20 cellular contexts compared by ENCODE assay signal in genomic region chr15:94683912-94684311, GRCh38.
DNase-seq lines count a peak whose midpoint lies in the region; ATAC-seq, FAIRE-seq and TF ChIP-seq lines count a peak whose summit lies in the region.
"Had no signal": no experiment of that assay in that cellular context is flagged by ENCODE, and none has a peak within 500 bp of the region (broad histone marks: within the 10 kb centered on the region; RNA-seq: fewer than 3 reads in every experiment).

No MANE protein-coding gene starts in this region.

- H3K36me3 ChIP-seq in MG63 (0 out of 2 replicates have a peak, but pooled peaks cover 2% of the 10 kb centered on the region), RWPE2 (ENCODE audit: low read depth) (no peaks in the 10 kb centered on the region)

- no peaks in the 10 kb centered on the region for H3K9me3 ChIP-seq in MG63
- H3K9me3 ChIP-seq in RWPE2 (ENCODE audit: severe bottlenecking): no peaks in the 10 kb centered on the region

- H3K9me3 Mint-ChIP-seq in mesothelial cell of epicardium: peaks cover 5% of the 10 kb centered on the region
- H3K9me3 Mint-ChIP-seq: CD4-positive, alpha-beta memory T cell; GM23338; H9 had no signal

- DNase-seq in MG63: peak; percentile 76
- DNase-seq in RWPE2 (ENCODE audit: low spot score): no peak
- peak; percentile 64 to 80 for DNase-seq in dermis microvascular lymphatic vessel endothelial cell (ENCODE audit: low read depth in 2 of 2)
- DNase-seq in pulmonary artery endothelial cell (ENCODE audit: low read depth, low spot score): peak; percentile 24
- DNase-seq in Kasumi-1 (lab: John Stamatoyannopoulos, UW): no peak
- no peak for DNase-seq in mesothelial cell of epicardium (ENCODE audit: low spot score in 2 of 2, unreplicated experiment in 2 of 2)
- DNase-seq in RCC 7860 (ENCODE audit: low spot score): no peak
- DNase-seq: C1 segment of cervical spinal cord; Calu3; CD4-positive, alpha-beta memory T cell; COR-L47; DMS53; DMS79 treated with DMSO at 0.1 percent for 48 hours; H9 had no signal

- H3K4me1 Mint-ChIP-seq in mesothelial cell of epicardium: peaks cover 3% of the 10 kb centered on the region
- H3K4me1 Mint-ChIP-seq: CD4-positive, alpha-beta memory T cell had no signal

- no peaks in the 10 kb centered on the region for H3K36me3 Mint-ChIP-seq in mesothelial cell of epicardium
- H3K36me3 Mint-ChIP-seq: CD4-positive, alpha-beta memory T cell had no signal

- H3K27ac Mint-ChIP-seq in mesothelial cell of epicardium: no peak overlapping the region
- H3K27ac Mint-ChIP-seq: CD4-positive, alpha-beta memory T cell; GM23338; H9 had no signal

- TF ChIP-seq CTCF in RWPE2 (IDR thresholded peaks at IDR 0.05; ENCODE audit: poor library complexity, severe bottlenecking): no peak
- no peak for TF ChIP-seq CTCF in mesothelial cell of epicardium (IDR thresholded peaks at IDR 0.05; ENCODE audit: unreplicated experiment)

- H3K4me3 ChIP-seq in MG63: no peak overlapping the region
- no peak overlapping the region for H3K4me3 ChIP-seq in RWPE2 (ENCODE audit: severe bottlenecking)
- H3K4me3 ChIP-seq: GM23338 had no signal

- H3K4me1 ChIP-seq in RWPE2 (ENCODE audit: insufficient read depth, poor library complexity, severe bottlenecking): peaks cover 4% of the 10 kb centered on the region

- no peak overlapping the region for H3K27ac ChIP-seq in RWPE2 (ENCODE audit: poor library complexity, severe bottlenecking)

- H3K27me3 ChIP-seq in MG63: no peaks in the 10 kb centered on the region
- no peaks in the 10 kb centered on the region for H3K27me3 ChIP-seq in RWPE2 (ENCODE audit: insufficient read depth, poor library complexity, severe bottlenecking)

- H3K4me3 Mint-ChIP-seq in mesothelial cell of epicardium: no peak overlapping the region
- H3K4me3 Mint-ChIP-seq: CD4-positive, alpha-beta memory T cell; GM23338; H9 had no signal

- ATAC-seq in RWPE2 (ENCODE audit: low read depth) (peak; percentile 76), GM18870 (IDR thresholded peaks at IDR 0.05; ENCODE audit: unreplicated experiment) (no peak)
- ATAC-seq: GM23338, HCT116 had no signal

- H3K27me3 Mint-ChIP-seq in mesothelial cell of epicardium (ENCODE audit: low read depth): no peaks in the 10 kb centered on the region
- H3K27me3 Mint-ChIP-seq: CD4-positive, alpha-beta memory T cell had no signal

- FAIRE-seq in RCC 7860 (lab: Jason Lieb, UNC): no peak
- FAIRE-seq: G401.6, GM12892, GM19239 had no signal

Comparison
In these comparisons a context has a peak if more than half of its experiments do, and no peak if none do; other contexts are left out.
1. DNase-seq: peak in MG63 (single experiment), dermis microvascular lymphatic vessel endothelial cell (2 of 2) and pulmonary artery endothelial cell (single experiment); none in RWPE2 (single experiment), Kasumi-1 (0 of 2), mesothelial cell of epicardium (0 of 2) and RCC 7860 (single experiment).